In the genomic region with DNA sequence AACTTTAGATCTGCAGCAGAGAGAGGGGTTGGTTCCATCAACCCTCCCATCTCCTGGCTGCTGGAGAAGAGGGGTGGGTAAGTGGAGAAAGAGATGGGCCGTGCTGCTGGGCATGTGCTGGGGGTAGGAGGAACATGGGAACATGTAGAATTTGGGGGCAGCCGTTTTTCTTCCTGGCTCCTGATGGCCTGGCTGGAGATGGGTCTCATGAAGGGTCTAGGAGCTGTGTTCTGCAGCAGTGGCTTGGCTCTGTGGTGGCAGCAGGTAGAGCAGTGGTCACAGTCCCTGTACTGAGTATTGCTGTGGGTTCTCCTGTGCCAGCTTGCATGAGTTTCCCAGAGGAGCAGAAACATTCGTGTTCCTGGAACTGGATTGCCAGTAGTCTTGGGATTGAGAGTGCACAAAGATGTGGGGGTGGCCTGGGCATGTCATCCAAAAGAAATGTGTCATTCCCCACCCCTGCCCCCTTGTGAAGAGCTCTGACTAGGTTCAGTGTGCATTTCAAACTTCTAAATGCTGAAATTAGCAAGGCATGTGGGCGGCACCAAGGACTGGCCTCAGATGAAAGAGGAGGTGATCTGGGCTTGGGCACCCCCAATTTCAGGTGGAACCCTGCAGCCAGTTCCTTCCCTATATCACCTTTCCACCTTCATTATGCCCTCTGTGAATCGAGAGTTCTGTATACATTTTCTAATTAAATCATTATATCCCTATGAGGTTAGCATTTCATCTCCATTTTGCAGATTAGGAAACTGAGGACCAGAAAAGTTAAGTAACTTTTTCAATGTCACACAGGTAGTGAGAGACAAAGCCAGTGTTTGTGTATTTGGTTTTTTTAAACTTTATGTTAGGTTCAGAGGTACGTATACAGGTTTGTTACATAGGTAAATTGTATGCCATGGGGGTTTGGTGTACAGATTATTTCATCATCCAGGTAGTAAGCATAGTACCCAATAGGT, we compare ENCODE assay signal across 8 cellular contexts. TPM values are rescaled to one million over a fixed set of nuclear protein-coding genes. Genes with fewer than 3 reads are reported as not detected.
DNase-seq lines count a peak whose midpoint lies in the region; ATAC-seq and TF ChIP-seq lines count a peak whose summit lies in the region.

No MANE protein-coding gene starts in this region.

- H3K27me3 ChIP-seq in A673 (replicated peaks; ENCODE audit: insufficient read depth, low read depth, low read length, poor library complexity) (no peaks in the 10 kb centered on the region), neuron (ENCODE audit: insufficient read depth, low read length) (no peaks in the 10 kb centered on the region)

- H2AFZ ChIP-seq in neuron (ENCODE audit: low read depth, low read length): no peak overlapping the region

- no peak overlapping the region for H3K27ac ChIP-seq in A673 (ENCODE audit: low read depth, low read length, poor library complexity, severe bottlenecking)

- DNase-seq in A673 (ENCODE audit: low spot score) (no peak), NCI-H226 (peak; percentile 26), epithelial cell of esophagus (ENCODE audit: low read depth) (peak; percentile 77), epidermal melanocyte (ENCODE audit: insufficient read length, low spot score) (no peak), NCI-H510A (lab: John Stamatoyannopoulos, UW) (no peak)

- peak overlapping the region; percentile 90 for H3K4me3 ChIP-seq in A673 (ENCODE audit: low read depth, low read length, poor library complexity, severe bottlenecking)
- peak overlapping the region; percentile 69 for H3K4me3 ChIP-seq in epithelial cell of esophagus (ENCODE audit: low read length)
- peak overlapping the region; percentile 73 for H3K4me3 ChIP-seq in neuron (ENCODE audit: low read length)

- peaks cover 21% of the 10 kb centered on the region for H3K4me1 ChIP-seq in A673 (ENCODE audit: insufficient read depth, low read length, poor library complexity, severe bottlenecking)
- H3K4me1 ChIP-seq in neuron (ENCODE audit: insufficient read depth, low read length): peaks cover 28% of the 10 kb centered on the region

- POLR2A ChIA-PET in A673 (lab: Charles Lee; ENCODE audit: low non-redundant PET): no interaction called here

- TF ChIP-seq CTCF in A673 (conservative IDR thresholded peaks at IDR 0.05; ENCODE audit: low read depth, low read length) (no peak), epithelial cell of esophagus (IDR thresholded peaks at IDR 0.05; ENCODE audit: insufficient read depth, low read depth, low read length, missing control alignments) (no peak)

- intact Hi-C loops in A673 (cut with micrococcal nuclease; ENCODE audit: unreplicated experiment): no loop called here

- CTCF ChIA-PET in A673 (lab: Charles Lee): no interaction called here

- ATAC-seq in HG02973 (IDR thresholded peaks at IDR 0.05; ENCODE audit: unreplicated experiment): no peak
- no peak for ATAC-seq in HG03108 (IDR thresholded peaks at IDR 0.05; ENCODE audit: unreplicated experiment)

- H3K36me3 ChIP-seq in A673 (ENCODE audit: insufficient read depth, low read length, poor library complexity, severe bottlenecking) (no peaks in the 10 kb centered on the region), neuron (ENCODE audit: insufficient read depth, low read length) (no peaks in the 10 kb centered on the region)

- BruUV-seq in A673 (replicated peaks; lab: Mats Ljungman, UMichigan): TSS peak; percentile 23

- no peaks in the 10 kb centered on the region for H3K9me3 ChIP-seq in A673 (ENCODE audit: low read depth, low read length, poor library complexity, severe bottlenecking)
- H3K9me3 ChIP-seq in neuron (ENCODE audit: low read length): peaks cover 5% of the 10 kb centered on the region

RNA-seq across cellular contexts. Expression of a gene that starts 2.1 kb away (rescaled TPM):
- 8.7 and 10.0 TPM in 2 replicates for total RNA-seq in A673 (2021)

Comparison
In these comparisons a context has a peak if more than half of its experiments do, and no peak if none do; other contexts are left out.
1. DNase-seq: peak in NCI-H226 (single experiment) and epithelial cell of esophagus (single experiment); none in A673 (single experiment), epidermal melanocyte (single experiment) and NCI-H510A (single experiment).
2. Peak in every context shown above with its lines, with median percentiles within 50 percentile points of each other: H3K4me3 ChIP-seq.